19 cellular contexts compared by ENCODE assay signal in the genomic region with DNA sequence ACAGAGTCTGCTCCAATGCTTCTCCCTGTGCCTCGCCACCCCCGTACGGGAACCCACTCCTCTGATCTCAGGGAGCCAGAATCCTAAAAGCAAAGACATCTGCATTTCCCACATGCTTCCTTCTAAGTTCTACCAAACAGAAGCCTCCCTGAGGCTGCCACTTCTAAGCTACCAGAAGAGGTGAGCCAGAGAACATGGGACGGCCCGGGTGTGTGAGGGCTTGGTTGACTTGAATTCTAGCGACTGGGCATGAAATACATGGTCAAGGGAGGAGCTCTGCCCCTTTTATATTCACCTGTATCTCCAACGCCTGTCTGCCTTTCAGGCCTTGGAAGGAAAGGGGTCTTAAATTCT. TPM values are rescaled to one million over a fixed set of nuclear protein-coding genes. Genes with fewer than 3 reads are reported as not detected.
DNase-seq lines count a peak whose midpoint lies in the region; FAIRE-seq and TF ChIP-seq lines count a peak whose summit lies in the region.
"Had no signal": no experiment of that assay in that cellular context is flagged by ENCODE, and none has a peak within 500 bp of the region (broad histone marks: within the 10 kb centered on the region; RNA-seq: fewer than 3 reads in every experiment).

No MANE protein-coding gene starts in this region.

- H3K4me3 ChIP-seq in astrocyte (ENCODE audit: insufficient read depth, low read depth, low read length) (no peak overlapping the region), stomach smooth muscle (ENCODE audit: low read length in 2 of 2) (peak overlapping the region; percentile 79)

- H3K9me3 ChIP-seq in H9 (ENCODE audit: control insufficient read depth, low read depth, low read length) (no peaks in the 10 kb centered on the region), astrocyte (ENCODE audit: insufficient read depth, low read depth, low read length) (no peaks in the 10 kb centered on the region), stomach smooth muscle (ENCODE audit: control insufficient read depth in 2 of 2, low read length in 2 of 2) (no peaks in the 10 kb centered on the region)
- H3K9me3 ChIP-seq: testis had no signal

- H4K8ac ChIP-seq in H9 (replicated peaks; ENCODE audit: insufficient read length, low read depth, low read length), result no peak overlapping the region

- H3K4me1 ChIP-seq in H9 (ENCODE audit: insufficient read depth, low read length) (no peaks in the 10 kb centered on the region), astrocyte (ENCODE audit: insufficient read depth, low read length) (peaks cover 9% of the 10 kb centered on the region), stomach smooth muscle (ENCODE audit: control insufficient read depth, insufficient read depth, low read length) (peaks cover 27% of the 10 kb centered on the region)

- no peak overlapping the region for H2BK12ac ChIP-seq in H9 (ENCODE audit: insufficient read length, low read depth, low read length)

- H3K9ac ChIP-seq in H9 (ENCODE audit: extremely low read depth, insufficient read length, low read length) (no peak overlapping the region), astrocyte (ENCODE audit: low read length) (no peak overlapping the region), stomach smooth muscle (ENCODE audit: low read length in 2 of 2) (no peak overlapping the region)

- no peak for FAIRE-seq in astrocyte (lab: Jason Lieb, UNC)

- no peak overlapping the region for H2BK20ac ChIP-seq in H9 (ENCODE audit: low read depth, low read length, poor library complexity, severe bottlenecking)

- WGBS in H9 (ENCODE audit: extremely low coverage, insufficient read length, low lambda C conversion rate), result no CpG with 5 or more reads among the region's 7 CpGs

- H3K79me2 ChIP-seq in H9 (ENCODE audit: insufficient read depth, low read length) (no peaks in the 10 kb centered on the region), astrocyte (ENCODE audit: insufficient read depth, low read length) (no peaks in the 10 kb centered on the region)

- H3K4me3 Mint-ChIP-seq in H9 (peak overlapping the region; percentile 64 to 84), astrocyte (ENCODE audit: unreplicated experiment) (peak overlapping the region; percentile 78)
- H3K4me3 Mint-ChIP-seq: activated CD8-positive, alpha-beta T cell treated with anti-CD3 and anti-CD28 coated beads, Interleukin-2, amount 10 ng/mL, durations not matched to agents 7 days and 5 days; activated T-helper 1 cell treated with anti-CD3 and anti-CD28 coated beads, Interleukin-12 subunit alpha, Interleukin-12 subunit beta, Interleukin-2, Interleukin-4 antibody, amounts not matched to agents 30 ng/mL and 10 ng/mL and 1 ng/mL, durations not matched to agents 14 hours and 24 hours and 36 hours had no signal

- H3K9me3 Mint-ChIP-seq in H9 (no peaks in the 10 kb centered on the region), astrocyte (ENCODE audit: unreplicated experiment) (peaks cover 3% of the 10 kb centered on the region)
- H3K9me3 Mint-ChIP-seq: activated T-helper 1 cell treated with anti-CD3 and anti-CD28 coated beads, Interleukin-12 subunit alpha, Interleukin-12 subunit beta, Interleukin-2, Interleukin-4 antibody, amounts not matched to agents 30 ng/mL and 10 ng/mL and 1 ng/mL, durations not matched to agents 14 hours and 24 hours and 36 hours had no signal

- H3K27me3 ChIP-seq in H9 (ENCODE audit: insufficient read depth, low read length) (peaks cover 25% of the 10 kb centered on the region; the same call in 1 of the 2 replicates), astrocyte (ENCODE audit: insufficient read depth, low read length) (peaks cover 22% of the 10 kb centered on the region), stomach smooth muscle (ENCODE audit: control insufficient read depth in 1 of 2, insufficient read depth in 2 of 2, low read length in 2 of 2) (peaks cover 0 to 3% of the 10 kb centered on the region in 2 donors)
- H3K27me3 ChIP-seq: testis had no signal

- no peak overlapping the region for H2AFZ ChIP-seq in H9 (ENCODE audit: low read length)
- no peak overlapping the region for H2AFZ ChIP-seq in astrocyte (ENCODE audit: low read depth, low read length)

- H3K4ac ChIP-seq in H9 (ENCODE audit: low read depth, low read length), result no peak overlapping the region

- no peak overlapping the region for H4K91ac ChIP-seq in H9 (ENCODE audit: insufficient read length, low read depth, low read length)

- H3K27me3 Mint-ChIP-seq in H9 (ENCODE audit: low read depth) (peaks cover 85% of the 10 kb centered on the region), astrocyte (ENCODE audit: low read depth, unreplicated experiment) (peaks cover 55% of the 10 kb centered on the region)

- TF ChIP-seq CTCF in H9 (conservative IDR thresholded peaks at IDR 0.05) (no peak), astrocyte (IDR thresholded peaks at IDR 0.05; ENCODE audit: insufficient read depth, low read depth, low read length) (no peak)

- H3K14ac ChIP-seq in H9 (ENCODE audit: insufficient read depth, low read length), result no peak overlapping the region

- H3T11ph ChIP-seq in H9 (ENCODE audit: low read length), result no peak overlapping the region

- DNase-seq in H9 (no peak), astrocyte (ENCODE audit: low read depth) (no peak), iPS-NIHi7 (ENCODE audit: extremely low spot score) (peak; percentile 12), dedifferentiated amniotic fluid mesenchymal stem cell (ENCODE audit: extremely low spot score) (no peak), cerebellum (ENCODE audit: low spot score) (no peak), NCI-H69 (lab: John Stamatoyannopoulos, UW) (no peak)
- DNase-seq: activated CD8-positive, alpha-beta T cell treated with anti-CD3 and anti-CD28 coated beads, Interleukin-2, amount 10 ng/mL, durations not matched to agents 7 days and 5 days; AML-193; DMS 273 treated with DMSO at 0.1 percent for 48 hours; HCEC 1CT; NCI-H1417 treated with DMSO at 0.1 percent for 48 hours; NCI-H2171 treated with DMSO at 0.1 percent for 48 hours; NCI-H774; stimulated activated CD4-positive, alpha-beta T cell treated with anti-CD3 and anti-CD28 coated beads, Interleukin-4, amount 100 ng/mL, for 1 hour had no signal

- H3K36me3 ChIP-seq in astrocyte (ENCODE audit: insufficient read depth, low read length) (no peaks in the 10 kb centered on the region), stomach smooth muscle (ENCODE audit: control insufficient read depth in 2 of 2, insufficient read depth in 2 of 2, low read length in 2 of 2) (no peaks in the 10 kb centered on the region)

- no peak overlapping the region for H2BK5ac ChIP-seq in H9 (ENCODE audit: insufficient read length, low read length)

- no peak overlapping the region for H2BK15ac ChIP-seq in H9 (ENCODE audit: low read depth, low read length)

- H2BK120ac ChIP-seq in H9 (ENCODE audit: low read depth, low read length, poor library complexity, severe bottlenecking), result no peak overlapping the region

- no peak overlapping the region for H3K27ac Mint-ChIP-seq in H9
- H3K27ac Mint-ChIP-seq in astrocyte (ENCODE audit: unreplicated experiment), result no peak overlapping the region
- H3K27ac Mint-ChIP-seq: activated CD8-positive, alpha-beta T cell treated with anti-CD3 and anti-CD28 coated beads, Interleukin-2, amount 10 ng/mL, durations not matched to agents 7 days and 5 days; activated T-helper 1 cell treated with anti-CD3 and anti-CD28 coated beads, Interleukin-12 subunit alpha, Interleukin-12 subunit beta, Interleukin-2, Interleukin-4 antibody, amounts not matched to agents 30 ng/mL and 10 ng/mL and 1 ng/mL, durations not matched to agents 14 hours and 24 hours and 36 hours had no signal

- H4K5ac ChIP-seq in H9 (ENCODE audit: insufficient read length, low read depth, low read length), result no peak overlapping the region

- H3K4me1 Mint-ChIP-seq in H9 (peaks cover 8% of the 10 kb centered on the region in 2 experiments), astrocyte (ENCODE audit: low read depth, unreplicated experiment) (no peaks in the 10 kb centered on the region)

- H2AK5ac ChIP-seq in H9 (ENCODE audit: insufficient read length, low read length), result no peak overlapping the region

- H3K4me2 ChIP-seq in H9 (ENCODE audit: insufficient read depth, insufficient read length, low read length), result peak overlapping the region; percentile 60
- peak overlapping the region; percentile 84 for H3K4me2 ChIP-seq in astrocyte (ENCODE audit: low read length)

- no peak overlapping the region for H3K18ac ChIP-seq in H9 (ENCODE audit: insufficient read length, low read depth, low read length)

- no peaks in the 10 kb centered on the region for H4K20me1 ChIP-seq in H9 (ENCODE audit: control insufficient read depth, insufficient read depth, insufficient read length)
- no peaks in the 10 kb centered on the region for H4K20me1 ChIP-seq in astrocyte (ENCODE audit: insufficient read depth, low read length)

- H3K56ac ChIP-seq in H9 (ENCODE audit: insufficient read length, low read depth, low read length), result no peak overlapping the region

- peaks cover 21% of the 10 kb centered on the region for H3K23me2 ChIP-seq in H9 (ENCODE audit: insufficient read length, low read depth, low read length, poor library complexity, severe bottlenecking)

- H3K23ac ChIP-seq in H9 (ENCODE audit: insufficient read length, low read depth, low read length), result no peak overlapping the region

- H3K36me3 Mint-ChIP-seq in H9 (ENCODE audit: insufficient read depth in 1 of 3, low read depth in 3 of 3) (no peaks in the 10 kb centered on the region), astrocyte (ENCODE audit: low read depth, unreplicated experiment) (peaks cover 1% of the 10 kb centered on the region)

- H3K27ac ChIP-seq in H9 (ENCODE audit: insufficient read length, low read depth, low read length) (no peak overlapping the region), astrocyte (ENCODE audit: low read depth, low read length) (no peak overlapping the region), stomach smooth muscle (ENCODE audit: low read length) (no peak overlapping the region)
- H3K27ac ChIP-seq: RWPE1, testis had no signal

- no peaks in the 10 kb centered on the region for H3K79me1 ChIP-seq in H9 (ENCODE audit: insufficient read depth, low read depth, low read length, poor library complexity, severe bottlenecking)

RNA-seq across cellular contexts. Expression of gene GRIN2A, which starts 1.4 kb away (rescaled TPM):
- total RNA-seq in H9 (2021) (0.94 and 1.5 TPM in 2 replicates), astrocyte (0.53 and 0.68 TPM in 2 replicates), cerebellum (4.8 TPM)
- total RNA-seq: activated CD8-positive, alpha-beta T cell treated with anti-CD3 and anti-CD28 coated beads, Interleukin-2, amount 10 ng/mL, durations not matched to agents 7 days and 5 days; activated T-helper 1 cell treated with anti-CD3 and anti-CD28 coated beads, Interleukin-12 subunit alpha, Interleukin-12 subunit beta, Interleukin-2, Interleukin-4 antibody, amounts not matched to agents 30 ng/mL and 10 ng/mL and 1 ng/mL, durations not matched to agents 14 hours and 24 hours and 36 hours; LHCN-M2 had no signal
